In genomic region chrY:8342173-8342572, GRCh38 we compare ENCODE assay signal across 25 cellular contexts.
"Had no signal": no experiment of that assay in that cellular context is flagged by ENCODE, and none has a peak within 500 bp of the region (broad histone marks: within the 10 kb centered on the region; RNA-seq: fewer than 3 reads in every experiment).

No MANE protein-coding gene starts in this region.

- H3K4me3 ChIP-seq: stomach, suprapubic skin, testis, thoracic aorta, thyroid gland, tibial nerve, transverse colon, upper lobe of left lung, upper lobe of right lung, uterus, vagina had no signal

- H3K9me3 ChIP-seq: stomach, suprapubic skin, testis, thoracic aorta, thyroid gland, tibial nerve, transverse colon, upper lobe of left lung, upper lobe of right lung, uterus, vagina had no signal

- H3K36me3 ChIP-seq: stomach, suprapubic skin, thoracic aorta, thyroid gland, tibial nerve, transverse colon, upper lobe of left lung, upper lobe of right lung, uterus, vagina had no signal

- H3K27ac ChIP-seq: stomach, suprapubic skin, testis, thoracic aorta, thyroid gland, tibial nerve, transverse colon, upper lobe of left lung, upper lobe of right lung, uterus, vagina had no signal

- ATAC-seq: stimulated activated effector memory CD8-positive, alpha-beta T cell treated with anti-CD3 and anti-CD28 coated beads, Interleukin-12 subunit alpha, Interleukin-12 subunit beta, amount 100 ng/mL, for 72 hours; stimulated activated memory B cell treated with anti-CD40 and anti-IgM and Interleukin-4, amounts not matched to agents 10 μg/mL and 1 μg/mL and 100 μg/mL, for 72 hours; stimulated activated naive B cell treated with anti-CD40 and anti-IgM and Interleukin-4, amounts not matched to agents 10 μg/mL and 1 μg/mL and 100 μg/mL, for 72 hours; stimulated activated naive CD8-positive, alpha-beta T cell treated with anti-CD3 and anti-CD28 coated beads, Interleukin-15, amount 100 ng/mL, for 72 hours; stimulated activated naive CD8-positive, alpha-beta T cell treated with anti-CD3 and anti-CD28 coated beads, Interleukin-15, Interleukin-2, amounts not matched to agents 100 U/mL and 50 U/mL, for 24 hours; upper lobe of right lung had no signal

- H3K27me3 ChIP-seq: stomach, suprapubic skin, testis, thyroid gland, tibial nerve, transverse colon, upper lobe of left lung, upper lobe of right lung, uterus, vagina had no signal

- DNase-seq: stimulated activated CD4-positive, alpha-beta T cell treated with anti-CD3 and anti-CD28 coated beads, Interleukin-2, amount 100 ng/mL, for 48 hours; stimulated activated CD4-positive, alpha-beta T cell treated with anti-CD3 and anti-CD28 coated beads, Interleukin-4, amount 100 ng/mL, for 1 hour; stimulated activated CD4-positive, alpha-beta T cell treated with anti-CD3 and anti-CD28 coated beads, Interleukin-4, amount 100 ng/mL, for 24 hours; stimulated activated CD4-positive, alpha-beta T cell treated with anti-CD3 and anti-CD28 coated beads, Interleukin-4, amount 100 ng/mL, for 4 hours; stimulated activated CD8-positive, alpha-beta memory T cell treated with anti-CD3 and anti-CD28 coated beads, Interleukin-4, amount 100 ng/mL, for 48 hours; stimulated activated naive B cell treated with anti-CD40 and anti-IgM and Interleukin-4, amounts not matched to agents 10 μg/mL and 1 μg/mL and 100 μg/mL, for 72 hours; stimulated activated naive CD4-positive, alpha-beta T cell; stimulated activated naive CD4-positive, alpha-beta T cell treated with Interleukin-2 at 50 U/mL for 16 hours; stimulated activated naive CD8-positive, alpha-beta T cell treated with anti-CD3 and anti-CD28 coated beads, Interleukin-15, amount 100 ng/mL, for 72 hours; stimulated activated naive CD8-positive, alpha-beta T cell treated with anti-CD3 and anti-CD28 coated beads, Interleukin-15, Interleukin-2, amounts not matched to agents 100 U/mL and 50 U/mL, for 24 hours; stomach; substantia nigra; testis; thyroid gland; transverse colon; trophoblast cell; upper lobe of left lung; upper lobe of right lung; uterus had no signal

- H3K4me1 ChIP-seq: stomach, suprapubic skin, testis, thyroid gland, tibial nerve, transverse colon, upper lobe of left lung, upper lobe of right lung, uterus, vagina had no signal
